Comparison of ENCODE assay signal across 9 cellular contexts in genomic region chr12:94263011-94263786, GRCh38.
DNase-seq lines count a peak whose midpoint lies in the region; ATAC-seq, FAIRE-seq and TF ChIP-seq lines count a peak whose summit lies in the region.
"Had no signal": no experiment of that assay in that cellular context is flagged by ENCODE, and none has a peak within 500 bp of the region (broad histone marks: within the 10 kb centered on the region; RNA-seq: fewer than 3 reads in every experiment).

No MANE protein-coding gene starts in this region.

- POLR2A ChIA-PET in A549 (lab: Yijun Ruan, JAX): no interaction called here

- WGBS in A549 (ENCODE audit: missing lambda C conversion rate): 87% methylated on average over 8 of the region's 14 CpGs

- ATAC-seq in A549: peak in 1 of 2 experiments; percentile 11; a peak in 2 of 6 replicates
- peak; percentile 37 for ATAC-seq in GM21367 (IDR thresholded peaks at IDR 0.05; ENCODE audit: unreplicated experiment)
- ATAC-seq in Right ventricle myocardium inferior: no peak
- no peak for ATAC-seq in GM19324 (IDR thresholded peaks at IDR 0.05; ENCODE audit: low FRiP score, unreplicated experiment)
- ATAC-seq in foreskin keratinocyte: no peak

- FAIRE-seq in A549 (lab: Jason Lieb, UNC): no peak

- TF ChIP-seq RAD21 in A549 (conservative IDR thresholded peaks at IDR 0.05 in 1 of 2, IDR thresholded peaks at IDR 0.05 in 1 of 2): no peak

- H3K4me2 ChIP-seq in A549: peak overlapping the region; percentile 83

- TF ChIP-seq EP300 in A549 (IDR thresholded peaks at IDR 0.05): no peak

- intact Hi-C loops in Right ventricle myocardium inferior (cut with DNase I): no loop called here

- CTCF ChIA-PET in A549 (lab: Yijun Ruan, JAX): interaction anchor here (0.6 to 1.3 kb wide), 2 partner anchors 760 to 1073 kb away, joined by 3 read pairs; no protein-coding TSS in a partner anchor

- H3K27me3 ChIP-seq in foreskin keratinocyte: peaks cover 20% of the 10 kb centered on the region

- H3K27ac ChIP-seq in A549: no peak overlapping the region
- H3K27ac ChIP-seq in foreskin keratinocyte: no peak overlapping the region
- H3K27ac ChIP-seq: C4-2B had no signal

- H3K9me3 ChIP-seq in A549: no peaks in the 10 kb centered on the region

- TF ChIP-seq CTCF in A549 (IDR thresholded peaks at IDR 0.05): no peak
- TF ChIP-seq CTCF in foreskin keratinocyte (conservative IDR thresholded peaks at IDR 0.05): no peak

- no peak overlapping the region for H3K4me3 ChIP-seq in A549

- H3K4me1 ChIP-seq in A549 (peaks cover 8% of the 10 kb centered on the region; the same call in 1 of the 3 replicates), foreskin keratinocyte (peaks cover 4% of the 10 kb centered on the region)

- no peak for DNase-seq in A549 (ENCODE audit: low read depth in 1 of 2, low spot score in 1 of 2)
- peak; percentile 21 for DNase-seq in NAMALWA (ENCODE audit: low spot score)
- peak; percentile 64 for DNase-seq in activated T-cell treated with anti-CD3 and anti-CD28 coated beads for 48 hours (ENCODE audit: low read depth)
- DNase-seq in Right ventricle myocardium inferior (ENCODE audit: missing footprints): peak; percentile 44
- DNase-seq in stimulated activated CD4-positive, alpha-beta T cell treated with anti-CD3 and anti-CD28 coated beads, Interleukin-2, amount 100 ng/mL, for 4 hours (ENCODE audit: low read depth): peak; percentile 60
- DNase-seq in foreskin keratinocyte: no peak

- TF ChIP-seq POLR2A in A549 (IDR thresholded peaks at IDR 0.05; ENCODE audit: low read length): no peak

TF ChIP-seq in A549, 52 proteins besides CTCF, POLR2A, EP300 and RAD21:
- TF ChIP-seq CBX2 (IDR thresholded peaks at IDR 0.05; ENCODE audit: borderline replicate concordance, low read depth) (no peak), EHF (CRISPR knock-in tag; IDR thresholded peaks at IDR 0.05) (no peak), ZSCAN20 (CRISPR knock-in tag; IDR thresholded peaks at IDR 0.05) (no peak), KDM5A (IDR thresholded peaks at IDR 0.05) (no peak), TP53 (CRISPR knock-in tag; IDR thresholded peaks at IDR 0.05) (no peak), ELK1 (IDR thresholded peaks at IDR 0.05; ENCODE audit: low read depth, low read length) (no peak), HEYL (CRISPR knock-in tag; IDR thresholded peaks at IDR 0.05) (no peak)
- TF ChIP-seq, protein P1, sequence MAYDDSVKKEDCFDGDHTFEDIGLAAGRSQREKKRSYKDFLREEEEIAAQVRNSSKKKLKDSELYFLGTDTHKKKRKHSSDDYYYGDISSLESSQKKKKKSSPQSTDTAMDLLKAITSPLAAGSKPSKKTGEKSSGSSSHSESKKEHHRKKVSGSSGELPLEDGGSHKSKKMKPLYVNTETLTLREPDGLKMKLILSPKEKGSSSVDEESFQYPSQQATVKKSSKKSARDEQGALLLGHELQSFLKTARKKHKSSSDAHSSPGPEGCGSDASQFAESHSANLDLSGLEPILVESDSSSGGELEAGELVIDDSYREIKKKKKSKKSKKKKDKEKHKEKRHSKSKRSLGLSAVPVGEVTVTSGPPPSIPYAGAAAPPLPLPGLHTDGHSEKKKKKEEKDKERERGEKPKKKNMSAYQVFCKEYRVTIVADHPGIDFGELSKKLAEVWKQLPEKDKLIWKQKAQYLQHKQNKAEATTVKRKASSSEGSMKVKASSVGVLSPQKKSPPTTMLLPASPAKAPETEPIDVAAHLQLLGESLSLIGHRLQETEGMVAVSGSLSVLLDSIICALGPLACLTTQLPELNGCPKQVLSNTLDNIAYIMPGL (CRISPR knock-in tag; IDR thresholded peaks at IDR 0.05; ENCODE audit: borderline replicate concordance): no peak
TF ChIP-seq in A549: peak in this region for 0.

Comparison
In these comparisons a context has a peak if more than half of its experiments do, and no peak if none do; other contexts are left out.
1. DNase-seq: peak in NAMALWA (single experiment), activated T-cell treated with anti-CD3 and anti-CD28 coated beads for 48 hours (single experiment), Right ventricle myocardium inferior (single experiment) and stimulated activated CD4-positive, alpha-beta T cell treated with anti-CD3 and anti-CD28 coated beads, Interleukin-2, amount 100 ng/mL, for 4 hours (single experiment); none in A549 (0 of 2) and foreskin keratinocyte (0 of 2).